Comparison of ENCODE assay signal across 27 cellular contexts in genomic region chr5:60173672-60174071, GRCh38.
"Had no signal": no experiment of that assay in that cellular context is flagged by ENCODE, and none has a peak within 500 bp of the region (broad histone marks: within the 10 kb centered on the region; RNA-seq: fewer than 3 reads in every experiment).

No MANE protein-coding gene starts in this region.

- H3K9ac ChIP-seq: neural progenitor cell, parathyroid adenoma had no signal

- H3K4me2 ChIP-seq: neural progenitor cell had no signal

- ATAC-seq: naive thymus-derived CD4-positive, alpha-beta T cell; natural killer cell; psoas muscle; right cardiac atrium; right lobe of liver; stimulated activated memory B cell treated with anti-CD40 and anti-IgM and Interleukin-4, amounts not matched to agents 10 μg/mL and 1 μg/mL and 100 μg/mL, for 72 hours; stimulated activated naive CD8-positive, alpha-beta T cell treated with anti-CD3 and anti-CD28 coated beads, Interleukin-15, amount 100 ng/mL, for 72 hours; stimulated activated naive CD8-positive, alpha-beta T cell treated with anti-CD3 and anti-CD28 coated beads, Interleukin-15, Interleukin-2, amounts not matched to agents 100 U/mL and 50 U/mL, for 24 hours; upper lobe of right lung had no signal

- H3K27ac ChIP-seq: neural progenitor cell, ovary, parathyroid adenoma, psoas muscle, right lobe of liver, sigmoid colon, suprapubic skin, testis, tibial artery, transverse colon, upper lobe of right lung, uterus had no signal

- H3K9me3 ChIP-seq: ovary, psoas muscle, right lobe of liver, suprapubic skin, testis, transverse colon, upper lobe of right lung, uterus had no signal

- H3K36me3 ChIP-seq: neural progenitor cell, ovary, right lobe of liver, sigmoid colon, suprapubic skin, tibial artery, transverse colon, upper lobe of right lung, uterus had no signal

- DNase-seq: naive thymus-derived CD4-positive, alpha-beta T cell; natural killer cell; nucleus accumbens; ovary; posterior cingulate gyrus; psoas muscle; right cardiac atrium; right lobe of liver; sigmoid colon; small intestine; stimulated activated CD4-positive, alpha-beta T cell treated with anti-CD3 and anti-CD28 coated beads, Interleukin-1b, Interleukin-23, amount 100 ng/mL, for 48 hours; stimulated activated CD4-positive, alpha-beta T cell treated with anti-CD3 and anti-CD28 coated beads, Interleukin-4, amount 100 ng/mL, for 1 hour; stimulated activated CD4-positive, alpha-beta T cell treated with anti-CD3 and anti-CD28 coated beads, Interleukin-4, amount 100 ng/mL, for 4 hours; stimulated activated CD8-positive, alpha-beta memory T cell treated with anti-CD3 and anti-CD28 coated beads, Interleukin-4, amount 100 ng/mL, for 48 hours; stimulated activated naive CD4-positive, alpha-beta T cell; stimulated activated naive CD8-positive, alpha-beta T cell treated with anti-CD3 and anti-CD28 coated beads, Interleukin-15, amount 100 ng/mL, for 72 hours; stimulated activated naive CD8-positive, alpha-beta T cell treated with anti-CD3 and anti-CD28 coated beads, Interleukin-15, Interleukin-2, amounts not matched to agents 100 U/mL and 50 U/mL, for 24 hours; substantia nigra; testis; tibial artery; transverse colon; upper lobe of right lung; uterus had no signal

- H3K27me3 ChIP-seq: neural progenitor cell, ovary, right lobe of liver, sigmoid colon, suprapubic skin, testis, tibial artery, transverse colon, upper lobe of right lung, uterus had no signal

- H3K4me1 ChIP-seq: parathyroid adenoma, psoas muscle, right lobe of liver, sigmoid colon, suprapubic skin, testis, transverse colon, upper lobe of right lung, uterus had no signal

- H3K4me3 ChIP-seq: neural progenitor cell, ovary, psoas muscle, right lobe of liver, sigmoid colon, suprapubic skin, testis, tibial artery, transverse colon, upper lobe of right lung, uterus had no signal
